In the genomic region with DNA sequence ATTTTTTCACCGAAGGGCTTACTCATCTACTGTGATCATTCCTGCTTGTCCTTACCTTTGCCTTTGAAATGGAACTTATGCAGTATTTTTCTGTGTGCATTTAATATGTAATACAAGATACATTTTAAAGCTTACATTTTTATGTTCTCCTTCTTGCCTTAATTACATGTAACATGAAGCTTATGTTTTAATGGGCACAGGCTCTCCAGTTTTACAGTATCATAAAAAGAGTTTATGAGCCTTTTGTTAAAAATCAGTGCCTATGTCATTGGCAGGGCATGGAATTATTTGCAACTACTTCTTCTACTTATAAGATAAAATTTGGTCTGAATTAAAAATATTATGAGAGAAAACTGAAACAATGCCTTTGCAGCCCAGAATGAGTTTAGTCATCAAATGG, we compare ENCODE assay signal across 34 cellular contexts. TPM values are rescaled to one million over a fixed set of nuclear protein-coding genes. Genes with fewer than 3 reads are reported as not detected.
"Had no signal": no experiment of that assay in that cellular context is flagged by ENCODE, and none has a peak within 500 bp of the region (broad histone marks: within the 10 kb centered on the region; RNA-seq: fewer than 3 reads in every experiment).

No MANE protein-coding gene starts in this region.

- H3K27ac ChIP-seq: RWPE1, SJCRH30, SK-N-MC, WERI-Rb-1 had no signal

- H3K36me3 ChIP-seq: brain microvascular endothelial cell, SJCRH30, WERI-Rb-1 had no signal

- H3K27me3 ChIP-seq: brain microvascular endothelial cell, SJCRH30 had no signal

- H3K4me1 Mint-ChIP-seq: activated CD4-positive, alpha-beta T cell treated with anti-CD3 and anti-CD28 coated beads for 36 hours; activated CD4-positive, alpha-beta T cell treated with anti-CD3 and anti-CD28 coated beads, Interleukin-2, amount 10 ng/mL, durations not matched to agents 7 days and 5 days; activated naive CD4-positive, alpha-beta T cell treated with anti-CD3 and anti-CD28 coated beads, Interleukin-2, amount 10 ng/mL, durations not matched to agents 7 days and 5 days had no signal

- H3K27ac Mint-ChIP-seq: activated CD4-positive, alpha-beta T cell treated with anti-CD3 and anti-CD28 coated beads for 36 hours; activated CD4-positive, alpha-beta T cell treated with anti-CD3 and anti-CD28 coated beads, Interleukin-2, amount 10 ng/mL, durations not matched to agents 7 days and 5 days; activated naive CD4-positive, alpha-beta T cell treated with anti-CD3 and anti-CD28 coated beads, Interleukin-2, amount 10 ng/mL, durations not matched to agents 7 days and 5 days; activated naive CD8-positive, alpha-beta T cell; activated naive CD8-positive, alpha-beta T cell treated with anti-CD3 and anti-CD28 coated beads, Interleukin-2, amount 50 U/mL, for 24 hours; activated T-helper 1 cell treated with anti-CD3 and anti-CD28 coated beads, Interleukin-12 subunit alpha, Interleukin-12 subunit beta, Interleukin-2, Interleukin-4 antibody, amounts not matched to agents 30 ng/mL and 10 ng/mL and 1 ng/mL, durations not matched to agents 14 hours and 24 hours and 36 hours had no signal

- H3K4me3 ChIP-seq: SJCRH30, SK-N-MC had no signal

- H3K4me1 ChIP-seq: SJCRH30 had no signal

- H3K36me3 Mint-ChIP-seq: activated naive CD4-positive, alpha-beta T cell treated with anti-CD3 and anti-CD28 coated beads, Interleukin-2, amount 10 ng/mL, durations not matched to agents 7 days and 5 days; activated naive CD8-positive, alpha-beta T cell had no signal

- H3K9me3 Mint-ChIP-seq: activated CD4-positive, alpha-beta T cell treated with anti-CD3 and anti-CD28 coated beads, Interleukin-2, amount 10 ng/mL, durations not matched to agents 7 days and 5 days; activated naive CD4-positive, alpha-beta T cell treated with anti-CD3 and anti-CD28 coated beads, Interleukin-2, amount 10 ng/mL, durations not matched to agents 7 days and 5 days; activated naive CD8-positive, alpha-beta T cell treated with anti-CD3 and anti-CD28 coated beads, Interleukin-2, amount 50 U/mL, for 24 hours; activated T-cell treated with anti-CD3 and anti-CD28 coated beads, Interleukin-2, amount 50 U/mL, for 4 hours; activated T-helper 1 cell treated with anti-CD3 and anti-CD28 coated beads, Interleukin-12 subunit alpha, Interleukin-12 subunit beta, Interleukin-2, Interleukin-4 antibody, amounts not matched to agents 30 ng/mL and 10 ng/mL and 1 ng/mL, durations not matched to agents 14 hours and 24 hours and 36 hours had no signal

- H3K27me3 Mint-ChIP-seq: activated naive CD4-positive, alpha-beta T cell treated with anti-CD3 and anti-CD28 coated beads, Interleukin-2, amount 10 ng/mL, durations not matched to agents 7 days and 5 days had no signal

- ATAC-seq: activated CD4-positive, alpha-beta T cell treated with anti-CD3 and anti-CD28 coated beads for 36 hours; activated naive CD8-positive, alpha-beta T cell treated with anti-CD3 and anti-CD28 coated beads, Interleukin-2, amount 50 U/mL, for 24 hours; activated T-cell treated with anti-CD3 and anti-CD28 coated beads, Interleukin-2, amount 50 U/mL, for 4 hours; Panc1; Right ventricle myocardium inferior had no signal

- DNase-seq: activated CD4-positive, alpha-beta T cell treated with anti-CD3 and anti-CD28 coated beads for 36 hours; activated CD4-positive, alpha-beta T cell treated with anti-CD3 and anti-CD28 coated beads, Interleukin-2, amount 10 ng/mL, durations not matched to agents 7 days and 5 days; activated CD4-positive, alpha-beta T cell treated with anti-CD3 and anti-CD28 coated beads, Interleukin-2, amount 50 U/mL, for 48 hours; activated CD8-positive, alpha-beta memory T cell treated with anti-CD3 and anti-CD28 coated beads, Interleukin-2, amount 50 U/mL, for 4 hours; activated effector memory CD4-positive, alpha-beta T cell treated with Interleukin-2 at 50 U/mL for 16 hours; activated naive CD4-positive, alpha-beta T cell treated with anti-CD3 and anti-CD28 coated beads, Interleukin-2, amount 10 ng/mL, durations not matched to agents 7 days and 5 days; activated naive CD8-positive, alpha-beta T cell treated with anti-CD3 and anti-CD28 coated beads, Interleukin-2, amount 50 U/mL, for 24 hours; activated T-cell treated with anti-CD3 and anti-CD28 coated beads for 4 hours; activated T-cell treated with anti-CD3 and anti-CD28 coated beads, Interleukin-2, amount 50 U/mL, for 4 hours; anterior cingulate cortex; central memory CD4-positive, alpha-beta T cell; Kasumi-1; KG1; MM.1S; MV-4-11; NCI-H1092; NCI-H1436 treated with DMSO at 0.1 percent for 48 hours; NCI-H1694 treated with DMSO at 0.1 percent for 48 hours; NCI-H2029; NCI-H2107; NCI-H226; NCI-H524; SJCRH30; T1000; WERI-Rb-1 had no signal

- H3K4me3 Mint-ChIP-seq: activated CD4-positive, alpha-beta T cell treated with anti-CD3 and anti-CD28 coated beads for 36 hours; activated CD4-positive, alpha-beta T cell treated with anti-CD3 and anti-CD28 coated beads, Interleukin-2, amount 10 ng/mL, durations not matched to agents 7 days and 5 days; activated naive CD4-positive, alpha-beta T cell treated with anti-CD3 and anti-CD28 coated beads, Interleukin-2, amount 10 ng/mL, durations not matched to agents 7 days and 5 days; activated naive CD8-positive, alpha-beta T cell; activated naive CD8-positive, alpha-beta T cell treated with anti-CD3 and anti-CD28 coated beads, Interleukin-2, amount 50 U/mL, for 24 hours; activated T-cell treated with anti-CD3 and anti-CD28 coated beads, Interleukin-2, amount 50 U/mL, for 4 hours; activated T-helper 1 cell treated with anti-CD3 and anti-CD28 coated beads, Interleukin-12 subunit alpha, Interleukin-12 subunit beta, Interleukin-2, Interleukin-4 antibody, amounts not matched to agents 30 ng/mL and 10 ng/mL and 1 ng/mL, durations not matched to agents 14 hours and 24 hours and 36 hours had no signal

- H3K9me3 ChIP-seq: SJCRH30 had no signal

RNA-seq across cellular contexts. Expression of gene WNT16, which starts 28.1 kb away (rescaled TPM):
- total RNA-seq: activated CD4-positive, alpha-beta T cell treated with anti-CD3 and anti-CD28 coated beads for 36 hours; activated CD4-positive, alpha-beta T cell treated with anti-CD3 and anti-CD28 coated beads, Interleukin-2, amount 10 ng/mL, durations not matched to agents 7 days and 5 days; activated T-helper 1 cell treated with anti-CD3 and anti-CD28 coated beads, Interleukin-12 subunit alpha, Interleukin-12 subunit beta, Interleukin-2, Interleukin-4 antibody, amounts not matched to agents 30 ng/mL and 10 ng/mL and 1 ng/mL, durations not matched to agents 14 hours and 24 hours and 36 hours; Right ventricle myocardium inferior; T-helper 1 cell treated with Interleukin-12 subunit alpha and Interleukin-12 subunit beta and Interleukin-4 antibody, amounts not matched to agents 30 ng/mL and 1 ng/mL, for 36 hours; T-helper 2 cell treated with Interferon-gamma antibody and Interleukin-4, amounts not matched to agents 100 ng/mL and 5 ng/mL, for 36 hours had no signal
